In genomic region chr22:50397381-50398065, GRCh38 we compare ENCODE assay signal across 7 cellular contexts. TPM values are rescaled to one million over a fixed set of nuclear protein-coding genes. Genes with fewer than 3 reads are reported as not detected.
DNase-seq lines count a peak whose midpoint lies in the region; ATAC-seq and TF ChIP-seq lines count a peak whose summit lies in the region.
"Not testable (repeated sequence)": the region's sequence is repeated elsewhere in the genome, so short reads cannot be mapped to it uniquely, and the experiment has no call there.

No MANE protein-coding gene starts in this region.

- DNase-seq in CD4-positive, alpha-beta T cell; LNCaP clone FGC (ENCODE audit: low read depth); activated CD4-positive, alpha-beta T cell treated with anti-CD3 and anti-CD28 coated beads for 36 hours; activated T-cell treated with anti-CD3 and anti-CD28 coated beads, Interleukin-2, amount 50 U/mL, for 24 hours; colonic mucosa; progenitor cell of endocrine pancreas (ENCODE audit: low spot score, unreplicated experiment): not testable (repeated sequence)

- CTCF ChIA-PET in CD4-positive, alpha-beta T cell (lab: Charles Lee); activated CD4-positive, alpha-beta T cell treated with anti-CD3 and anti-CD28 coated beads for 36 hours (lab: Charles Lee): not testable (repeated sequence)

- peaks cover 58% of the 10 kb centered on the region for H3K36me3 Mint-ChIP-seq in CD4-positive, alpha-beta T cell (ENCODE audit: low read depth)
- peaks cover 32% of the 10 kb centered on the region for H3K36me3 Mint-ChIP-seq in activated CD4-positive, alpha-beta T cell treated with anti-CD3 and anti-CD28 coated beads for 36 hours (ENCODE audit: low read depth)
- H3K36me3 Mint-ChIP-seq in activated T-cell treated with anti-CD3 and anti-CD28 coated beads, Interleukin-2, amount 50 U/mL, for 24 hours (ENCODE audit: low read depth), result peaks cover 64% of the 10 kb centered on the region
- peaks cover 36% of the 10 kb centered on the region for H3K36me3 Mint-ChIP-seq in progenitor cell of endocrine pancreas (ENCODE audit: insufficient read depth)

- not testable (repeated sequence) for H3K27me3 ChIP-seq in CD4-positive, alpha-beta T cell (ENCODE audit: control insufficient read depth, insufficient read depth, low read length); colonic mucosa

- H3K4me3 Mint-ChIP-seq in CD4-positive, alpha-beta T cell; activated CD4-positive, alpha-beta T cell treated with anti-CD3 and anti-CD28 coated beads for 36 hours; activated T-cell treated with anti-CD3 and anti-CD28 coated beads, Interleukin-2, amount 50 U/mL, for 24 hours: not testable (repeated sequence)
- H3K4me3 Mint-ChIP-seq in progenitor cell of endocrine pancreas (ENCODE audit: low read depth), result peak overlapping the region; percentile 52

- intact Hi-C loops in CD4-positive, alpha-beta T cell (cut with DNase I, micrococcal nuclease), result loop anchor here in 1 of 2 experiments (5.0 kb wide), 1 partner anchor 100 kb away; no protein-coding TSS in a partner anchor
- intact Hi-C loops in activated CD4-positive, alpha-beta T cell treated with anti-CD3 and anti-CD28 coated beads for 36 hours (cut with DNase I, micrococcal nuclease); colonic mucosa (cut with DNase I): not testable (repeated sequence)

- WGBS in mesodermal cell (ENCODE audit: insufficient coverage in 2 of 2), 2 experiments, result 62 to 73% methylated on average over 1 to 2 of the region's 4 CpGs

- H3K27me3 Mint-ChIP-seq in CD4-positive, alpha-beta T cell; activated CD4-positive, alpha-beta T cell treated with anti-CD3 and anti-CD28 coated beads for 36 hours; activated T-cell treated with anti-CD3 and anti-CD28 coated beads, Interleukin-2, amount 50 U/mL, for 24 hours; progenitor cell of endocrine pancreas: not testable (repeated sequence)

- not testable (repeated sequence) for H3K4me1 ChIP-seq in colonic mucosa
- H3K4me1 ChIP-seq in mesodermal cell (ENCODE audit: control insufficient read depth, insufficient read depth, low read length, poor library complexity, severe bottlenecking), result peaks cover 16% of the 10 kb centered on the region

- ATAC-seq in CD4-positive, alpha-beta T cell (ENCODE audit: poor library complexity); activated CD4-positive, alpha-beta T cell treated with anti-CD3 and anti-CD28 coated beads for 36 hours: not testable (repeated sequence)

- peak overlapping the region; percentile 39; the same call in 1 of the 2 replicates for H3K4me3 ChIP-seq in LNCaP clone FGC (ENCODE audit: low read depth, low read length)
- H3K4me3 ChIP-seq in colonic mucosa; mesodermal cell (ENCODE audit: extremely low read depth, insufficient read depth, low read length, poor library complexity, severe bottlenecking): not testable (repeated sequence)

- not testable (repeated sequence) for TF ChIP-seq CTCF in CD4-positive, alpha-beta T cell (IDR thresholded peaks at IDR 0.05); LNCaP clone FGC (IDR thresholded peaks at IDR 0.05; ENCODE audit: control insufficient read depth, extremely low read depth, insufficient read depth); colonic mucosa (IDR thresholded peaks at IDR 0.05); progenitor cell of endocrine pancreas (IDR thresholded peaks at IDR 0.05; ENCODE audit: unreplicated experiment)

- POLR2A ChIA-PET in CD4-positive, alpha-beta T cell (lab: Charles Lee); activated CD4-positive, alpha-beta T cell treated with anti-CD3 and anti-CD28 coated beads for 36 hours (lab: Charles Lee): not testable (repeated sequence)

- H3K9me3 ChIP-seq in CD4-positive, alpha-beta T cell (ENCODE audit: control insufficient read depth, low read length); colonic mucosa; mesodermal cell (ENCODE audit: control insufficient read depth, low read length): not testable (repeated sequence)

- peaks cover 19% of the 10 kb centered on the region for H3K4me1 Mint-ChIP-seq in CD4-positive, alpha-beta T cell (ENCODE audit: low read depth)
- peaks cover 11% of the 10 kb centered on the region for H3K4me1 Mint-ChIP-seq in activated CD4-positive, alpha-beta T cell treated with anti-CD3 and anti-CD28 coated beads for 36 hours
- H3K4me1 Mint-ChIP-seq in activated T-cell treated with anti-CD3 and anti-CD28 coated beads, Interleukin-2, amount 50 U/mL, for 24 hours (ENCODE audit: low read depth), result peaks cover 23% of the 10 kb centered on the region
- peaks cover 34% of the 10 kb centered on the region for H3K4me1 Mint-ChIP-seq in progenitor cell of endocrine pancreas (ENCODE audit: low read depth)

- not testable (repeated sequence) for H3K9me3 Mint-ChIP-seq in CD4-positive, alpha-beta T cell; activated CD4-positive, alpha-beta T cell treated with anti-CD3 and anti-CD28 coated beads for 36 hours (ENCODE audit: low read depth); activated T-cell treated with anti-CD3 and anti-CD28 coated beads, Interleukin-2, amount 50 U/mL, for 24 hours; progenitor cell of endocrine pancreas (ENCODE audit: low read depth)

- not testable (repeated sequence) for H3K9ac ChIP-seq in colonic mucosa (ENCODE audit: low read depth in 2 of 2, low read length in 2 of 2)

- H3K36me3 ChIP-seq in colonic mucosa, result not testable (repeated sequence)
- peaks cover 44% of the 10 kb centered on the region for H3K36me3 ChIP-seq in mesodermal cell (ENCODE audit: control insufficient read depth, insufficient read depth, low read length)

- peak overlapping the region; percentile 0 for H3K27ac ChIP-seq in CD4-positive, alpha-beta T cell (ENCODE audit: low read depth, low read length)
- H3K27ac ChIP-seq in colonic mucosa (peak overlapping the region; percentile 5), mesodermal cell (ENCODE audit: low read depth, low read length, severe bottlenecking) (peak overlapping the region; percentile 69)

- peak overlapping the region; percentile 31 for H3K27ac Mint-ChIP-seq in CD4-positive, alpha-beta T cell
- peak overlapping the region; percentile 3 for H3K27ac Mint-ChIP-seq in activated CD4-positive, alpha-beta T cell treated with anti-CD3 and anti-CD28 coated beads for 36 hours
- H3K27ac Mint-ChIP-seq in activated T-cell treated with anti-CD3 and anti-CD28 coated beads, Interleukin-2, amount 50 U/mL, for 24 hours, result peak overlapping the region; percentile 76
- peak overlapping the region; percentile 33 for H3K27ac Mint-ChIP-seq in progenitor cell of endocrine pancreas

RNA-seq across cellular contexts. Expression of gene PPP6R2, which starts 54.4 kb away (rescaled TPM):
- 10 to 100 TPM; 47.1 to 48.0 TPM for total RNA-seq in CD4-positive, alpha-beta T cell
- total RNA-seq in activated CD4-positive, alpha-beta T cell treated with anti-CD3 and anti-CD28 coated beads for 36 hours, result 10 to 100 TPM; 37.3 to 39.5 TPM
- 10 to 100 TPM; 34.1 to 55.9 TPM for total RNA-seq in colonic mucosa
- polyA plus RNA-seq in mesodermal cell (2013, experiment 1 of 2), result 37.9 TPM
- 29.3 TPM for polyA plus RNA-seq in mesodermal cell (2013, experiment 2 of 2)
- total RNA-seq in progenitor cell of endocrine pancreas, result 85.7 and 87.9 TPM in 2 replicates

Comparison
In these comparisons a context has a peak if more than half of its experiments do, and no peak if none do; other contexts are left out.
1. H3K27ac ChIP-seq: peak in every context shown above with its lines; median percentile 69 in mesodermal cell; 5 in colonic mucosa; 0 in CD4-positive, alpha-beta T cell.
2. H3K27ac Mint-ChIP-seq: peak in every context shown above with its lines; median percentile 76 in activated T-cell treated with anti-CD3 and anti-CD28 coated beads, Interleukin-2, amount 50 U/mL, for 24 hours; 33 in progenitor cell of endocrine pancreas; 31 in CD4-positive, alpha-beta T cell; 3 in activated CD4-positive, alpha-beta T cell treated with anti-CD3 and anti-CD28 coated beads for 36 hours.